In genomic region chr20:13220194-13220856, GRCh38 we compare ENCODE assay signal across 2 cellular contexts.
TF ChIP-seq lines count a peak whose summit lies in the region.

No MANE protein-coding gene starts in this region.

TF ChIP-seq in HEK293, 187 proteins besides CTCF, POLR2A, EP300 and RAD21:
- TF ChIP-seq ZBTB8A (tag by site-specific recombination; IDR thresholded peaks at IDR 0.05) (peak; percentile 90), ZBTB6 (tag by site-specific recombination; IDR thresholded peaks at IDR 0.05) (peak; percentile 93), ZNF341 (tag by site-specific recombination; IDR thresholded peaks at IDR 0.05; ENCODE audit: low read depth) (peak; percentile 56; the same call in 1 of the 2 replicates), SP7 (tag by site-specific recombination; IDR thresholded peaks at IDR 0.05) (no peak), ZBTB17 (tag by site-specific recombination; IDR thresholded peaks at IDR 0.05) (peak; percentile 86), WT1 (tag by site-specific recombination; IDR thresholded peaks at IDR 0.05) (no peak), ZNF600 (tag by site-specific recombination; IDR thresholded peaks at IDR 0.05) (peak; percentile 69), PBX3 (CRISPR knock-in tag; IDR thresholded peaks at IDR 0.05) (0 out of 2 replicates have a peak, but pooled peaks have one; percentile 61), ZIC2 (tag by site-specific recombination; IDR thresholded peaks at IDR 0.05) (peak; percentile 58), ZNF626 (tag by site-specific recombination; IDR thresholded peaks at IDR 0.05) (no peak), ZBTB20 (tag by site-specific recombination; IDR thresholded peaks at IDR 0.05) (peak; percentile 69), ZNF121 (tag by site-specific recombination; IDR thresholded peaks at IDR 0.05) (no peak), ZFHX2 (tag by site-specific recombination; conservative IDR thresholded peaks at IDR 0.05) (0 out of 2 replicates have a peak, but pooled peaks have one; percentile 23), ZEB2 (tag by site-specific recombination; IDR thresholded peaks at IDR 0.05) (0 out of 2 replicates have a peak, but pooled peaks have one; percentile 14), ZNF335 (tag by site-specific recombination; conservative IDR thresholded peaks at IDR 0.05) (peak; percentile 82), ZBTB26 (tag by site-specific recombination; optimal IDR thresholded peaks at IDR 0.05) (peak; percentile 77), KLF7 (tag by site-specific recombination; IDR thresholded peaks at IDR 0.05; ENCODE audit: borderline replicate concordance) (0 out of 2 replicates have a peak, but pooled peaks have one; percentile 39), GLIS2 (tag by site-specific recombination; IDR thresholded peaks at IDR 0.05) (peak; percentile 27; the same call in 1 of the 2 replicates), SP2 (tag by site-specific recombination; IDR thresholded peaks at IDR 0.05) (0 out of 2 replicates have a peak, but pooled peaks have one; percentile 27), KLF17 (tag by site-specific recombination; IDR thresholded peaks at IDR 0.05) (no peak)

TF ChIP-seq in H1, 55 proteins besides CTCF, POLR2A, EP300 and RAD21:
- TF ChIP-seq HDAC2 (IDR thresholded peaks at IDR 0.05; ENCODE audit: borderline replicate concordance in 1 of 2, low read depth in 2 of 2, low read length in 2 of 2) (0 out of 4 replicates have a peak, but pooled peaks of 1 of the 2 experiments have one; percentile 83), TEAD4 (IDR thresholded peaks at IDR 0.05; ENCODE audit: low read depth, low read length) (no peak), SRF (IDR thresholded peaks at IDR 0.05; ENCODE audit: low read depth, low read length) (no peak), EZH2 (IDR thresholded peaks at IDR 0.05; ENCODE audit: low read depth, low read length, severe bottlenecking) (peak; percentile 75), BRCA1 (IDR thresholded peaks at IDR 0.05; ENCODE audit: low read depth, low read length) (no peak), KDM4A (IDR thresholded peaks at IDR 0.05; ENCODE audit: low read depth, low read length, severe bottlenecking) (peak; percentile 65), POLR2AphosphoS5 (IDR thresholded peaks at IDR 0.05; ENCODE audit: low read depth, low read length) (no peak; the same call in 1 of the 2 replicates), CTBP2 (IDR thresholded peaks at IDR 0.05; ENCODE audit: borderline replicate concordance, insufficient read depth, insufficient read length, low read length) (peak; percentile 99), RXRA (IDR thresholded peaks at IDR 0.05; ENCODE audit: insufficient read depth, low read depth, low read length) (no peak), SP2 (IDR thresholded peaks at IDR 0.05; ENCODE audit: low read length) (no peak), RBBP5 (IDR thresholded peaks at IDR 0.05; ENCODE audit: borderline replicate concordance, low read depth, low read length) (peak; percentile 92; the same call in 1 of the 2 replicates), ASH2L (IDR thresholded peaks at IDR 0.05; ENCODE audit: low read length) (peak; percentile 17), CREB1 (IDR thresholded peaks at IDR 0.05) (peak; percentile 77), SUZ12 (IDR thresholded peaks at IDR 0.05; ENCODE audit: low read length) (peak; percentile 81; the same call in 1 of the 2 replicates), SIN3A (conservative IDR thresholded peaks at IDR 0.05 in 1 of 2, IDR thresholded peaks at IDR 0.05 in 1 of 2; ENCODE audit: low read depth in 1 of 2, low read length in 2 of 2) (peak in 1 of 2 experiments; percentile 42; a peak in 2 of 4 replicates), MAX (IDR thresholded peaks at IDR 0.05) (peak; percentile 98), TBP (IDR thresholded peaks at IDR 0.05; ENCODE audit: low read depth, low read length) (peak; percentile 72), TAF1 (IDR thresholded peaks at IDR 0.05; ENCODE audit: low read depth, low read length) (peak; percentile 40; the same call in 1 of the 2 replicates), TAF7 (optimal IDR thresholded peaks at IDR 0.05; ENCODE audit: borderline replicate concordance, low read depth, low read length) (no peak), E2F6 (IDR thresholded peaks at IDR 0.05) (peak; percentile 98), SIX5 (IDR thresholded peaks at IDR 0.05; ENCODE audit: low read depth, low read length) (no peak)
